Comparison of ENCODE assay signal across 16 cellular contexts in genomic region chr16:80350066-80350465, GRCh38.
DNase-seq lines count a peak whose midpoint lies in the region; TF ChIP-seq lines count a peak whose summit lies in the region.
"Had no signal": no experiment of that assay in that cellular context is flagged by ENCODE, and none has a peak within 500 bp of the region (broad histone marks: within the 10 kb centered on the region; RNA-seq: fewer than 3 reads in every experiment).

No MANE protein-coding gene starts in this region.

- H3K27ac Mint-ChIP-seq in endodermal cell = no peak overlapping the region
- H3K27ac Mint-ChIP-seq: CD14-positive monocyte; CD4-positive, alpha-beta memory T cell had no signal

- H3K9ac ChIP-seq in KMS-11 (no peak overlapping the region), endodermal cell (ENCODE audit: extremely low read depth, low read length, poor library complexity, severe bottlenecking) (no peak overlapping the region), trophoblast cell (ENCODE audit: low read length) (no peak overlapping the region)
- H3K9ac ChIP-seq: BLaER1 had no signal

- no peak overlapping the region for H4K8ac ChIP-seq in trophoblast cell (ENCODE audit: low read depth, low read length)

- no peaks in the 10 kb centered on the region for H3K36me3 ChIP-seq in KMS-11 (ENCODE audit: insufficient read depth)
- no peaks in the 10 kb centered on the region for H3K36me3 ChIP-seq in endodermal cell (ENCODE audit: control insufficient read depth, insufficient read depth, low read length)
- no peaks in the 10 kb centered on the region for H3K36me3 ChIP-seq in trophoblast cell (ENCODE audit: control insufficient read depth in 1 of 2, insufficient read depth in 2 of 2, low read length in 2 of 2)
- H3K36me3 ChIP-seq: BLaER1 had no signal

- H3K4me1 Mint-ChIP-seq in endodermal cell = no peaks in the 10 kb centered on the region
- H3K4me1 Mint-ChIP-seq: CD14-positive monocyte had no signal

- peak overlapping the region; percentile 18; the same call in 1 of the 2 replicates for H3K4me2 ChIP-seq in KMS-11
- H3K4me2 ChIP-seq in trophoblast cell (ENCODE audit: low read length) = no peak overlapping the region

- WGBS in endodermal cell (ENCODE audit: insufficient coverage in 1 of 2, insufficient read length in 1 of 2), 2 experiments = 70 to 92% methylated on average over 2 of the region's 2 CpGs
- WGBS in trophoblast cell (ENCODE audit: extremely low coverage, insufficient coverage, insufficient read length) = no CpG with 5 or more reads among the region's 2 CpGs

- H4K20me1 ChIP-seq in KMS-11 (ENCODE audit: insufficient read depth) = no peaks in the 10 kb centered on the region
- H4K20me1 ChIP-seq: BLaER1 had no signal

- peaks cover 2% of the 10 kb centered on the region for H3K27me3 Mint-ChIP-seq in endodermal cell (ENCODE audit: insufficient read depth)

- H3K79me2 ChIP-seq in KMS-11 (ENCODE audit: insufficient read depth, low read depth) (no peaks in the 10 kb centered on the region), trophoblast cell (ENCODE audit: control insufficient read depth, insufficient read depth, low read length, poor library complexity) (no peaks in the 10 kb centered on the region)

- DNase-seq in NCI-H510A treated with DMSO at 0.1 percent for 48 hours (lab: John Stamatoyannopoulos, UW) = peak; percentile 61
- no peak for DNase-seq in NCI-H510A (lab: John Stamatoyannopoulos, UW)
- peak; percentile 17 for DNase-seq in endodermal cell
- DNase-seq in trophoblast cell = peak; percentile 72 to 83
- DNase-seq in activated CD8-positive, alpha-beta memory T cell treated with anti-CD3 and anti-CD28 coated beads, Interleukin-2, amount 50 U/mL, for 48 hours = no peak
- no peak for DNase-seq in activated CD4-positive, alpha-beta T cell treated with anti-CD3 and anti-CD28 coated beads, Interleukin-2, amount 50 U/mL, for 1 hour
- DNase-seq in activated effector memory CD4-positive, alpha-beta T cell treated with Interleukin-2 at 50 U/mL for 16 hours = no peak
- DNase-seq: 8988T; Calu3; CD4-positive, alpha-beta memory T cell; H9 had no signal

- no peak overlapping the region for H3K14ac ChIP-seq in trophoblast cell (ENCODE audit: low read length)

- H3K9me3 ChIP-seq in endodermal cell (ENCODE audit: control insufficient read depth, low read length) = peaks cover 5% of the 10 kb centered on the region
- no peaks in the 10 kb centered on the region for H3K9me3 ChIP-seq in trophoblast cell (ENCODE audit: insufficient read depth, low read depth, low read length)
- H3K9me3 ChIP-seq: BLaER1 had no signal

- no peaks in the 10 kb centered on the region for H3K9me3 Mint-ChIP-seq in endodermal cell
- H3K9me3 Mint-ChIP-seq: H9 had no signal

- H4K91ac ChIP-seq in trophoblast cell (ENCODE audit: low read depth, low read length) = no peak overlapping the region

- no peaks in the 10 kb centered on the region for H3K79me1 ChIP-seq in trophoblast cell (ENCODE audit: low read length)

- no peak overlapping the region for H3K18ac ChIP-seq in trophoblast cell (ENCODE audit: low read length)

- H4K12ac ChIP-seq in trophoblast cell (ENCODE audit: low read depth, low read length) = no peak overlapping the region

- no peak overlapping the region for H2BK120ac ChIP-seq in trophoblast cell (ENCODE audit: insufficient read depth, low read length, poor library complexity)

- H2AFZ ChIP-seq in KMS-11 (ENCODE audit: low read depth) = no peak overlapping the region
- no peak overlapping the region for H2AFZ ChIP-seq in trophoblast cell (ENCODE audit: insufficient read depth, low read length, poor library complexity)

- no peak overlapping the region for H2BK5ac ChIP-seq in trophoblast cell (ENCODE audit: low read depth, low read length, poor library complexity)

- peaks cover 59% of the 10 kb centered on the region for H3K4me1 ChIP-seq in KMS-11 (ENCODE audit: low read depth, poor library complexity, severe bottlenecking)
- no peaks in the 10 kb centered on the region for H3K4me1 ChIP-seq in endodermal cell (ENCODE audit: control insufficient read depth, insufficient read depth, low read length)
- no peaks in the 10 kb centered on the region for H3K4me1 ChIP-seq in trophoblast cell (ENCODE audit: control insufficient read depth in 1 of 2, insufficient read depth in 2 of 2, low read length in 2 of 2)

- H3K27me3 ChIP-seq in KMS-11 (ENCODE audit: insufficient read depth, low read depth) (no peaks in the 10 kb centered on the region), endodermal cell (ENCODE audit: control insufficient read depth, insufficient read depth, low read length, poor library complexity, severe bottlenecking) (no peaks in the 10 kb centered on the region), trophoblast cell (ENCODE audit: insufficient read depth, low read length) (no peaks in the 10 kb centered on the region)
- H3K27me3 ChIP-seq: BLaER1 had no signal

- no peaks in the 10 kb centered on the region for H3K36me3 Mint-ChIP-seq in endodermal cell (ENCODE audit: low read depth)
- H3K36me3 Mint-ChIP-seq: CD14-positive monocyte; CD4-positive, alpha-beta memory T cell had no signal

- H3K23ac ChIP-seq in trophoblast cell (ENCODE audit: low read length) = no peak overlapping the region

- H3K4me3 Mint-ChIP-seq in endodermal cell = no peak overlapping the region
- H3K4me3 Mint-ChIP-seq: CD14-positive monocyte; CD4-positive, alpha-beta memory T cell; H9 had no signal

- no peak overlapping the region for H3K4me3 ChIP-seq in KMS-11 (IDR thresholded peaks at IDR 0.05; ENCODE audit: insufficient read depth, low read depth, low read length)
- H3K4me3 ChIP-seq in endodermal cell (ENCODE audit: low read length) = no peak overlapping the region
- H3K4me3 ChIP-seq in trophoblast cell (ENCODE audit: low read depth, low read length) = no peak overlapping the region
- H3K4me3 ChIP-seq: BLaER1, GM12878 had no signal

- no peak overlapping the region for H3K4ac ChIP-seq in trophoblast cell (ENCODE audit: low read depth, low read length)

- no peak overlapping the region for H2AK5ac ChIP-seq in trophoblast cell (ENCODE audit: low read length)

- TF ChIP-seq CTCF in KMS-11 (conservative IDR thresholded peaks at IDR 0.05; ENCODE audit: low read depth, low read length) = no peak
- peak; percentile 26 for TF ChIP-seq CTCF in endodermal cell (conservative IDR thresholded peaks at IDR 0.05)

- no peak overlapping the region for H3K27ac ChIP-seq in KMS-11
- H3K27ac ChIP-seq in endodermal cell (ENCODE audit: low read depth, low read length) = no peak overlapping the region
- H3K27ac ChIP-seq in trophoblast cell (ENCODE audit: low read depth, low read length) = no peak overlapping the region
- H3K27ac ChIP-seq: BLaER1, HL-60 had no signal

- H2BK12ac ChIP-seq in trophoblast cell (ENCODE audit: low read length) = no peak overlapping the region

Comparison
In these comparisons a context has a peak if more than half of its experiments do, and no peak if none do; other contexts are left out.
1. DNase-seq: peak in NCI-H510A treated with DMSO at 0.1 percent for 48 hours (single experiment), endodermal cell (single experiment) and trophoblast cell (2 of 2); none in NCI-H510A (single experiment), activated CD8-positive, alpha-beta memory T cell treated with anti-CD3 and anti-CD28 coated beads, Interleukin-2, amount 50 U/mL, for 48 hours (single experiment), activated CD4-positive, alpha-beta T cell treated with anti-CD3 and anti-CD28 coated beads, Interleukin-2, amount 50 U/mL, for 1 hour (single experiment) and activated effector memory CD4-positive, alpha-beta T cell treated with Interleukin-2 at 50 U/mL for 16 hours (single experiment).